19 cellular contexts compared by ENCODE assay signal in genomic region chr12:131989021-131989420, GRCh38. TPM values are rescaled to one million over a fixed set of nuclear protein-coding genes. Genes with fewer than 3 reads are reported as not detected.
DNase-seq lines count a peak whose midpoint lies in the region; ATAC-seq and TF ChIP-seq lines count a peak whose summit lies in the region.
"Had no signal": no experiment of that assay in that cellular context is flagged by ENCODE, and none has a peak within 500 bp of the region (broad histone marks: within the 10 kb centered on the region; RNA-seq: fewer than 3 reads in every experiment).

No MANE protein-coding gene starts in this region.

- H3K4me1 Mint-ChIP-seq in MCF 10A (ENCODE audit: insufficient read depth, unreplicated experiment), result no peaks in the 10 kb centered on the region

- no peaks in the 10 kb centered on the region for H3K27me3 Mint-ChIP-seq in MCF 10A (ENCODE audit: insufficient read depth, unreplicated experiment)
- H3K27me3 Mint-ChIP-seq: CD4-positive, alpha-beta memory T cell had no signal

- no peaks in the 10 kb centered on the region for H3K9me3 Mint-ChIP-seq in MCF 10A (ENCODE audit: unreplicated experiment)
- H3K9me3 Mint-ChIP-seq: CD4-positive, alpha-beta memory T cell; HFFc6 had no signal

- no peak overlapping the region for H4K8ac ChIP-seq in mesendoderm (ENCODE audit: low read depth, low read length)

- no peak overlapping the region for H3K23ac ChIP-seq in mesendoderm (ENCODE audit: low read length)

- H3K27ac Mint-ChIP-seq in MCF 10A (ENCODE audit: low read depth, unreplicated experiment), result no peak overlapping the region
- H3K27ac Mint-ChIP-seq: HFFc6 had no signal

- BruUV-seq in A673 (replicated peaks; lab: Mats Ljungman, UMichigan) (no TSS peak), MCF 10A (replicated peaks; lab: Mats Ljungman, UMichigan) (no TSS peak)

- H3K36me3 Mint-ChIP-seq in MCF 10A (ENCODE audit: insufficient read depth, unreplicated experiment), result peaks cover 80% of the 10 kb centered on the region

- ATAC-seq in left cardiac atrium, result no peak
- no peak for ATAC-seq in gastroesophageal sphincter

- H2BK5ac ChIP-seq in mesendoderm (ENCODE audit: low read length), result peak overlapping the region; percentile 58

- no peak for TF ChIP-seq POLR2A in gastroesophageal sphincter (IDR thresholded peaks at IDR 0.05)

- H3K4ac ChIP-seq in mesendoderm (ENCODE audit: low read depth, low read length), result no peak overlapping the region

- H3K4me3 Mint-ChIP-seq in MCF 10A (ENCODE audit: unreplicated experiment), result no peak overlapping the region
- H3K4me3 Mint-ChIP-seq: CD4-positive, alpha-beta memory T cell; HFFc6 had no signal

- no CpG with 5 or more reads among the region's 12 CpGs for WGBS in mesendoderm (ENCODE audit: extremely low coverage, insufficient coverage, low lambda C conversion rate)
- WGBS in gastroesophageal sphincter (ENCODE audit: low coverage in 1 of 2), 2 donors, result 85% methylated on average over 5 of the region's 12 CpGs; no CpG with 5 or more reads in 1 of the 2 donors

- no peaks in the 10 kb centered on the region for H3K79me1 ChIP-seq in mesendoderm (ENCODE audit: low read length)

- no peak overlapping the region for H2BK15ac ChIP-seq in mesendoderm (replicated peaks; ENCODE audit: low read depth)

- H3K36me3 ChIP-seq in A673 (ENCODE audit: insufficient read depth, low read length, poor library complexity, severe bottlenecking) (peaks cover 52% of the 10 kb centered on the region), HUES6 (ENCODE audit: control insufficient read depth, insufficient read depth, low read length) (peaks cover 74% of the 10 kb centered on the region), mesendoderm (ENCODE audit: control insufficient read depth, insufficient read depth, low read length) (peaks cover 10% of the 10 kb centered on the region), gastroesophageal sphincter (peaks cover 0 to 100% of the 10 kb centered on the region in 2 donors)

- POLR2A ChIA-PET in A673 (lab: Charles Lee; ENCODE audit: low non-redundant PET) (no interaction called here), MCF 10A (lab: Yijun Ruan, JAX) (interaction anchor here (1.3 kb wide), 1 partner anchor 9 kb away, joined by 4 read pairs; no protein-coding TSS in a partner anchor)

- no peak overlapping the region for H3K18ac ChIP-seq in mesendoderm (ENCODE audit: low read length)

- no peak overlapping the region for H4K5ac ChIP-seq in mesendoderm (ENCODE audit: low read length)

- H3K4me2 ChIP-seq in mesendoderm (ENCODE audit: low read length), result no peak overlapping the region

- H3K56ac ChIP-seq in mesendoderm (ENCODE audit: low read length), result peak overlapping the region; percentile 66

- H3K27ac ChIP-seq in A673 (ENCODE audit: low read depth, low read length, poor library complexity, severe bottlenecking) (peak overlapping the region; percentile 82), HUES6 (ENCODE audit: low read depth, low read length) (peak overlapping the region; percentile 39), mesendoderm (ENCODE audit: low read depth, low read length) (peak overlapping the region; percentile 71), gastroesophageal sphincter (no peak overlapping the region)
- H3K27ac ChIP-seq: GM23248, Peyer's patch had no signal

- H3K4me3 ChIP-seq in A673 (ENCODE audit: low read depth, low read length, poor library complexity, severe bottlenecking) (no peak overlapping the region), HUES6 (ENCODE audit: low read depth, low read length) (no peak overlapping the region), mesendoderm (ENCODE audit: low read length) (no peak overlapping the region), gastroesophageal sphincter (no peak overlapping the region)
- H3K4me3 ChIP-seq: GM23248, Peyer's patch had no signal

- no peak overlapping the region for H2BK120ac ChIP-seq in mesendoderm (ENCODE audit: low read depth, low read length)

- H3K79me2 ChIP-seq in mesendoderm (ENCODE audit: control insufficient read depth, insufficient read depth, low read length), result no peaks in the 10 kb centered on the region

- TF ChIP-seq EP300 in gastroesophageal sphincter (IDR thresholded peaks at IDR 0.05), result no peak

- no peaks in the 10 kb centered on the region for H3K27me3 ChIP-seq in A673 (replicated peaks; ENCODE audit: insufficient read depth, low read depth, low read length, poor library complexity)
- no peaks in the 10 kb centered on the region for H3K27me3 ChIP-seq in HUES6 (ENCODE audit: control insufficient read depth, insufficient read depth, low read length)
- no peaks in the 10 kb centered on the region for H3K27me3 ChIP-seq in mesendoderm (ENCODE audit: insufficient read depth, low read length, poor library complexity)
- H3K27me3 ChIP-seq in gastroesophageal sphincter, result no peaks in the 10 kb centered on the region
- H3K27me3 ChIP-seq: Peyer's patch had no signal

- H3K9ac ChIP-seq in HUES6 (ENCODE audit: low read length), result peak overlapping the region; percentile 23
- no peak overlapping the region for H3K9ac ChIP-seq in mesendoderm (ENCODE audit: low read length)
- H3K9ac ChIP-seq: GM23248 had no signal

- H3K4me1 ChIP-seq in A673 (ENCODE audit: insufficient read depth, low read length, poor library complexity, severe bottlenecking) (peaks cover 56% of the 10 kb centered on the region), HUES6 (ENCODE audit: control insufficient read depth, insufficient read depth, low read length) (peaks cover 52% of the 10 kb centered on the region), mesendoderm (ENCODE audit: control insufficient read depth, low read depth, low read length) (peaks cover 14% of the 10 kb centered on the region), gastroesophageal sphincter (peaks cover 0 to 11% (median 0%) of the 10 kb centered on the region in 3 donors)
- H3K4me1 ChIP-seq: Peyer's patch had no signal

- H3K9me3 ChIP-seq in A673 (ENCODE audit: low read depth, low read length, poor library complexity, severe bottlenecking) (no peaks in the 10 kb centered on the region), HUES6 (ENCODE audit: control insufficient read depth, insufficient read depth, low read depth, low read length) (no peaks in the 10 kb centered on the region), gastroesophageal sphincter (no peaks in the 10 kb centered on the region)
- H3K9me3 ChIP-seq: Peyer's patch had no signal

- no peak overlapping the region for H2AK5ac ChIP-seq in mesendoderm (ENCODE audit: low read length)

- intact Hi-C loops in A673 (cut with micrococcal nuclease; ENCODE audit: unreplicated experiment), result loop anchor here (5.0 kb wide), 1 partner anchor 37 kb away; no protein-coding TSS in a partner anchor
- intact Hi-C loops in left cardiac atrium (cut with DNase I), result no loop called here
- intact Hi-C loops in MCF 10A (cut with micrococcal nuclease), result no loop called here

- TF ChIP-seq CTCF in A673 (conservative IDR thresholded peaks at IDR 0.05; ENCODE audit: low read depth, low read length) (no peak), MCF 10A (IDR thresholded peaks at IDR 0.05; ENCODE audit: unreplicated experiment) (no peak), gastroesophageal sphincter (IDR thresholded peaks at IDR 0.05) (no peak)

- CTCF ChIA-PET in A673 (lab: Charles Lee), result no interaction called here
- CTCF ChIA-PET in MCF 10A (lab: Yijun Ruan, JAX), result interaction anchor here (0.6 to 1.5 kb wide), 2 partner anchors 9 to 1066 kb away, joined by 3 to 4 read pairs; no protein-coding TSS in a partner anchor

- no peak for DNase-seq in A673 (ENCODE audit: low spot score)
- peak; percentile 49 for DNase-seq in ecto neural progenitor cell (ENCODE audit: low spot score)
- DNase-seq in mesendoderm, result no peak
- no peak for DNase-seq in effector CD4-positive, alpha-beta T cell
- no peak for DNase-seq in left cardiac atrium
- DNase-seq in MCF 10A (ENCODE audit: unreplicated experiment), result no peak
- DNase-seq: CD4-positive, alpha-beta memory T cell; DND-41; GDM1; GM23248; HFFc6; MV-4-11; NCI-H1417 treated with DMSO at 0.1 percent for 48 hours; NCI-H2029 treated with DMSO at 0.1 percent for 48 hours; NCI-H524; Peyer's patch; Right ventricle myocardium superior had no signal

RNA-seq across cellular contexts. Expression of gene EP400, which starts 39.3 kb away (rescaled TPM):
- total RNA-seq in A673 (2021) (80.1 and 91.4 TPM in 2 replicates), left cardiac atrium (10 to 100 TPM; 15.7 to 21.1 TPM), MCF 10A (2022) (52.4 and 54.8 TPM in 2 replicates), gastroesophageal sphincter (10 to 100 TPM; 12.6 to 28.0 (median 22.8) TPM)
- 17.2 TPM for polyA plus RNA-seq in mesendoderm (2013, experiment 1 of 2)
- polyA plus RNA-seq in mesendoderm (2013, experiment 2 of 2), result 15.3 TPM

RNA-seq across cellular contexts. Expression of gene PUS1, which starts 59.9 kb away (rescaled TPM):
- total RNA-seq in A673 (2021) (83.3 and 103 TPM in 2 replicates), left cardiac atrium (10 to 100 TPM in 1 of 2 donors, 1 to 10 TPM in 1; 7.7 to 19.2 TPM), MCF 10A (2022) (44.1 and 72.3 TPM in 2 replicates), gastroesophageal sphincter (10 to 100 TPM in 2 of 4 donors, 1 to 10 TPM in 2; 7.2 to 28.2 (median 13.1) TPM)
- 46.5 TPM for polyA plus RNA-seq in mesendoderm (2013, experiment 1 of 2)
- 46.4 TPM for polyA plus RNA-seq in mesendoderm (2013, experiment 2 of 2)

Comparison
In these comparisons a context has a peak if more than half of its experiments do, and no peak if none do; other contexts are left out.
1. H3K27ac ChIP-seq: peak in A673 (single experiment), HUES6 (single experiment) and mesendoderm (single experiment); none in gastroesophageal sphincter (0 of 4).